25 cellular contexts compared by ENCODE assay signal in genomic region chr1:91075233-91076135, GRCh38. TPM values are rescaled to one million over a fixed set of nuclear protein-coding genes. Genes with fewer than 3 reads are reported as not detected.
A peak's percentile ranks its signal among the peaks of the same experiment; 100 is the strongest.
DNase-seq lines count a peak whose midpoint lies in the region; ATAC-seq and TF ChIP-seq lines count a peak whose summit lies in the region.
"Had no signal": no experiment of that assay in that cellular context is flagged by ENCODE, and none has a peak within 500 bp of the region (broad histone marks: within the 10 kb centered on the region; RNA-seq: fewer than 3 reads in every experiment).

No MANE protein-coding gene starts in this region.

- no peaks in the 10 kb centered on the region for H3K9me2 ChIP-seq in SK-N-SH

- no peak overlapping the region for H3K9ac ChIP-seq in SK-N-SH

- H3K79me2 ChIP-seq in SK-N-SH (ENCODE audit: insufficient read depth): no peaks in the 10 kb centered on the region

- no peak for ATAC-seq in HG02642 (IDR thresholded peaks at IDR 0.05; ENCODE audit: poor library complexity, unreplicated experiment)
- ATAC-seq: activated T-helper 17 cell treated with anti-CD3 and anti-CD28 coated beads, Interleukin-2, amount 50 U/mL, for 72 hours; naive thymus-derived CD8-positive, alpha-beta T cell had no signal

- no peak overlapping the region for H2AFZ ChIP-seq in SK-N-SH (ENCODE audit: low read depth)

- H3K27me3 Mint-ChIP-seq in nephron progenitor cell (ENCODE audit: low read depth, poor library complexity): no peaks in the 10 kb centered on the region

- no peaks in the 10 kb centered on the region for H4K20me1 ChIP-seq in SK-N-SH (ENCODE audit: insufficient read depth)

- H3K36me3 ChIP-seq in SK-N-SH (replicated peaks in 1 of 2; ENCODE audit: control insufficient read depth in 1 of 2, insufficient read depth in 2 of 2, low read length in 1 of 2): no peaks in the 10 kb centered on the region
- H3K36me3 ChIP-seq: cardiac muscle cell, vagina had no signal

- WGBS in SK-N-SH (ENCODE audit: low lambda C conversion rate): 30% methylated on average over 8 of the region's 11 CpGs

- H3K4me1 Mint-ChIP-seq in nephron progenitor cell: peaks cover 24% of the 10 kb centered on the region
- H3K4me1 Mint-ChIP-seq: activated naive CD4-positive, alpha-beta T cell treated with anti-CD3 and anti-CD28 coated beads, Interleukin-2, amount 50 U/mL, for 24 hours; activated T-helper 17 cell treated with anti-CD3 and anti-CD28 coated beads, Interleukin-2, amount 50 U/mL, for 72 hours; CD4-positive, CD25-positive, alpha-beta regulatory T cell had no signal

- no peaks in the 10 kb centered on the region for H3K9me3 Mint-ChIP-seq in nephron progenitor cell
- H3K9me3 Mint-ChIP-seq: activated naive CD4-positive, alpha-beta T cell treated with anti-CD3 and anti-CD28 coated beads, Interleukin-2, amount 50 U/mL, for 24 hours; activated T-helper 17 cell treated with anti-CD3 and anti-CD28 coated beads, Interleukin-2, amount 50 U/mL, for 72 hours had no signal

- H3K4me1 ChIP-seq in SK-N-SH (ENCODE audit: control insufficient read depth in 1 of 2, insufficient read depth in 2 of 2, low read depth in 1 of 2, low read length in 1 of 2): no peaks in the 10 kb centered on the region
- H3K4me1 ChIP-seq: testis, vagina had no signal

- H3K27ac Mint-ChIP-seq in nephron progenitor cell: peak overlapping the region; percentile 41
- H3K27ac Mint-ChIP-seq: activated naive CD4-positive, alpha-beta T cell treated with anti-CD3 and anti-CD28 coated beads, Interleukin-2, amount 50 U/mL, for 24 hours; activated T-helper 17 cell treated with anti-CD3 and anti-CD28 coated beads, Interleukin-2, amount 50 U/mL, for 72 hours; CD4-positive, CD25-positive, alpha-beta regulatory T cell had no signal

- H3K27ac ChIP-seq in SK-N-SH (ENCODE audit: low read depth in 2 of 2, low read length in 1 of 2): no peak overlapping the region
- H3K27ac ChIP-seq: cardiac muscle cell, testis, vagina had no signal

- H3K4me2 ChIP-seq in SK-N-SH: no peak overlapping the region

- no peaks in the 10 kb centered on the region for H3F3A ChIP-seq in SK-N-SH (replicated peaks; ENCODE audit: insufficient read depth)

- H3K36me3 Mint-ChIP-seq in nephron progenitor cell (ENCODE audit: low read depth): no peaks in the 10 kb centered on the region
- H3K36me3 Mint-ChIP-seq: activated naive CD4-positive, alpha-beta T cell treated with anti-CD3 and anti-CD28 coated beads, Interleukin-2, amount 50 U/mL, for 24 hours; CD4-positive, CD25-positive, alpha-beta regulatory T cell had no signal

- no peak overlapping the region for H3K4me3 ChIP-seq in SK-N-SH (ENCODE audit: low read depth in 2 of 2, low read length in 1 of 2)
- H3K4me3 ChIP-seq: cardiac muscle cell, testis, vagina had no signal

- H3K4me3 Mint-ChIP-seq in nephron progenitor cell: no peak overlapping the region
- H3K4me3 Mint-ChIP-seq: activated naive CD4-positive, alpha-beta T cell treated with anti-CD3 and anti-CD28 coated beads, Interleukin-2, amount 50 U/mL, for 24 hours; activated T-helper 17 cell treated with anti-CD3 and anti-CD28 coated beads, Interleukin-2, amount 50 U/mL, for 72 hours; CD4-positive, CD25-positive, alpha-beta regulatory T cell; naive thymus-derived CD8-positive, alpha-beta T cell had no signal

- DNase-seq in EL (peak; percentile 62), HT1080 (ENCODE audit: low read depth) (peak; percentile 40), SK-N-SH (no peak), nephron progenitor cell (no peak), SW480 (ENCODE audit: low spot score) (no peak), RPMI8226 (no peak)
- DNase-seq: activated CD4-positive, alpha-beta T cell treated with anti-CD3 and anti-CD28 coated beads, Interleukin-2, amount 50 U/mL, for 4 hours; activated CD4-positive, CD25-positive, alpha-beta regulatory T cell; activated CD8-positive, alpha-beta memory T cell treated with anti-CD3 and anti-CD28 coated beads, Interleukin-2, amount 50 U/mL, for 48 hours; anterior cingulate cortex; CD4-positive, CD25-positive, alpha-beta regulatory T cell; H7; midbrain; MM.1S; naive thymus-derived CD8-positive, alpha-beta T cell; NCI-H146; NCI-H510A treated with DMSO at 0.1 percent for 48 hours; stimulated activated CD4-positive, alpha-beta T cell treated with anti-CD3 and anti-CD28 coated beads, Interleukin-4, amount 100 ng/mL, for 24 hours; stimulated activated naive CD4-positive, alpha-beta T cell; testis had no signal

- no peaks in the 10 kb centered on the region for H3K27me3 ChIP-seq in SK-N-SH (ENCODE audit: insufficient read depth)
- H3K27me3 ChIP-seq: cardiac muscle cell, testis, vagina had no signal

- no peak for TF ChIP-seq CTCF in SK-N-SH (IDR thresholded peaks at IDR 0.05)
- no peak for TF ChIP-seq CTCF in nephron progenitor cell (IDR thresholded peaks at IDR 0.05)

- POLR2A ChIA-PET in SK-N-SH (lab: Yijun Ruan, JAX): interaction anchor here (0.7 kb wide), 1 partner anchor 18 kb away, joined by 3 read pairs; no protein-coding TSS in a partner anchor

- CTCF ChIA-PET in SK-N-SH (lab: Yijun Ruan, JAX): interaction anchor here (1.4 to 2.8 kb wide), 2 partner anchors 18 to 90 kb away, joined by 6 to 13 read pairs; no protein-coding TSS in a partner anchor

- no peaks in the 10 kb centered on the region for H3K9me3 ChIP-seq in SK-N-SH
- H3K9me3 ChIP-seq: testis, vagina had no signal

- no peak for TF ChIP-seq RAD21 in SK-N-SH (IDR thresholded peaks at IDR 0.05; ENCODE audit: low read length)

- no peak for TF ChIP-seq EP300 in SK-N-SH (IDR thresholded peaks at IDR 0.05; ENCODE audit: borderline replicate concordance in 1 of 2, low read depth in 1 of 2, low read length in 1 of 2)

TF ChIP-seq in SK-N-SH, 30 proteins besides CTCF, POLR2A, EP300 and RAD21:
- TF ChIP-seq PBX3 (IDR thresholded peaks at IDR 0.05) (0 out of 2 replicates have a peak, but pooled peaks have one; percentile 14), GABPA (IDR thresholded peaks at IDR 0.05; ENCODE audit: low read depth) (no peak)

RNA-seq across cellular contexts. Expression of gene ZNF644, which starts 53.6 kb away (rescaled TPM):
- 32.4 and 35.3 TPM in 2 replicates for total RNA-seq in HT1080 (2014; rRNA removed; shearing (Covaris generic))
- 20.2 and 27.9 TPM in 2 replicates for polyA plus RNA-seq in HT1080 (2015; cell fraction: cytosol; rRNA removed)
- polyA plus RNA-seq in HT1080 (2015; cell fraction: nucleus; rRNA removed): 31.9 and 39.7 TPM in 2 replicates
- 5.6 and 6.8 TPM in 2 replicates for polyA plus RNA-seq in SK-N-SH (2012; rRNA removed)
- 8.3 and 11.3 TPM in 2 replicates for polyA plus RNA-seq in SK-N-SH (2012; cell fraction: cytosol; rRNA removed)
- 4.1 and 11.0 TPM in 2 replicates for polyA plus RNA-seq in SK-N-SH (2012; cell fraction: nucleus; rRNA removed)

Comparison
In these comparisons a context has a peak if more than half of its experiments do, and no peak if none do; other contexts are left out.
1. DNase-seq: peak in EL (single experiment) and HT1080 (single experiment); none in SK-N-SH (single experiment), nephron progenitor cell (single experiment), SW480 (single experiment) and RPMI8226 (single experiment).